8 cellular contexts compared by ENCODE assay signal in the genomic region with DNA sequence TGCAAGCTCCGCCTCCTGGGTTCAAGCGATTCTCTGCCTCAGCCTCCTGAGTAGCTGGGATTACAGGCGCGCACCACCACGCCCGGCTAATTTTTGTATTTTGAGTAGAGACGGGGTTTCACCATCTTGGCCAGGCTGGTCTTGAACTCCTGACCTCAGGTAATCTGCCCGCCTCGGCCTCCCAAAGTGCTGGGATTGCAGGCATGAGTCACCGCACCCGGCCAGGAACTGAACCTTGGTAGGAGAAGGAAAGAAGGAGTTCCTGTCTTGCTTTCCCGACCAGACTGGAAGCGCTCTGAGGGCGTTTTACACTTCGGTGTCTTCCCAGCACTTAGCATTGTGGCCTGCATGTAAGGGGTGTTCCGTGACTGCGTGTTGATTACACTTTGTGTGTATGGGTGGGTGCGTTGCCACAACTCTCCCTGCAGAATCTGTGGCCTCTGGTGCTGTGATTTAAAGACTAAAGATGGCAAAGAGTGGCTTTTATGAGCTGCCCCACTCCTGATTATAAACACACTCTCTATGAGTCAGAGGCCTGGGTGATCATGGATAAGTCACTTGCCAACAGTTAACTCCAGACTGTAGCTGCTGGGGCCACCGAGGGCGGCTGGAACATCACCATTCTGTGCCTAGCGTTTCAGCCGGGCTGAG. TPM values are rescaled to one million over a fixed set of nuclear protein-coding genes. Genes with fewer than 3 reads are reported as not detected.
DNase-seq lines count a peak whose midpoint lies in the region; ATAC-seq, FAIRE-seq and TF ChIP-seq lines count a peak whose summit lies in the region.
"Not testable (repeated sequence)": the region's sequence is repeated elsewhere in the genome, so short reads cannot be mapped to it uniquely, and the experiment has no call there.

No MANE protein-coding gene starts in this region.

- not testable (repeated sequence) for ATAC-seq in activated CD4-positive, alpha-beta T cell treated with anti-CD3 and anti-CD28 coated beads for 36 hours

- not testable (repeated sequence) for H3K9me3 ChIP-seq in GM23248 (ENCODE audit: low read depth); PC-9 (ENCODE audit: insufficient read depth, low read depth); osteoblast (ENCODE audit: low read depth, low read length)

- peak overlapping the region; percentile 86 for H3K27ac Mint-ChIP-seq in activated CD4-positive, alpha-beta T cell treated with anti-CD3 and anti-CD28 coated beads for 36 hours
- H3K27ac Mint-ChIP-seq in endothelial cell (ENCODE audit: unreplicated experiment) = peak overlapping the region; percentile 77

- TF ChIP-seq CTCF in PC-9 (conservative IDR thresholded peaks at IDR 0.05); endothelial cell (IDR thresholded peaks at IDR 0.05; ENCODE audit: unreplicated experiment); osteoblast (IDR thresholded peaks at IDR 0.05; ENCODE audit: extremely low read depth, low read depth, low read length): not testable (repeated sequence)

- not testable (repeated sequence) for H3K9ac ChIP-seq in GM23248

- H3K9me2 ChIP-seq in GM23248 (ENCODE audit: insufficient read depth); PC-9 (ENCODE audit: insufficient read depth): not testable (repeated sequence)

- intact Hi-C loops in PC-9 (cut with micrococcal nuclease; ENCODE audit: unreplicated experiment); activated CD4-positive, alpha-beta T cell treated with anti-CD3 and anti-CD28 coated beads for 36 hours (cut with DNase I, micrococcal nuclease): not testable (repeated sequence)

- DNase-seq in AG20443 (ENCODE audit: low spot score) = peak; percentile 70
- peak; percentile 89 for DNase-seq in GM23248
- DNase-seq in PC-9; activated CD4-positive, alpha-beta T cell treated with anti-CD3 and anti-CD28 coated beads for 36 hours; endothelial cell (ENCODE audit: low spot score); urothelium cell line (ENCODE audit: low spot score): not testable (repeated sequence)
- peak; percentile 39 for DNase-seq in iris pigment epithelial cell (ENCODE audit: low read depth)
- DNase-seq in osteoblast (ENCODE audit: insufficient read length, low spot score, missing footprints) = peak; percentile 99

- not testable (repeated sequence) for H2AFZ ChIP-seq in GM23248; PC-9; osteoblast (ENCODE audit: low read length)

- peak overlapping the region; percentile 37 for H3K4me2 ChIP-seq in GM23248 (ENCODE audit: unreplicated experiment)
- not testable (repeated sequence) for H3K4me2 ChIP-seq in PC-9; osteoblast (ENCODE audit: insufficient read depth, low read length)

- H3K27ac ChIP-seq in GM23248 (peak overlapping the region; percentile 29), PC-9 (peak overlapping the region; percentile 36), osteoblast (ENCODE audit: low read depth, low read length) (peak overlapping the region; percentile 10)

- not testable (repeated sequence) for H3K4me3 Mint-ChIP-seq in activated CD4-positive, alpha-beta T cell treated with anti-CD3 and anti-CD28 coated beads for 36 hours; endothelial cell (ENCODE audit: unreplicated experiment)

- POLR2A ChIA-PET in PC-9 (lab: Charles Lee; ENCODE audit: unreplicated experiment); activated CD4-positive, alpha-beta T cell treated with anti-CD3 and anti-CD28 coated beads for 36 hours (lab: Charles Lee): not testable (repeated sequence)

- H3K4me1 Mint-ChIP-seq in activated CD4-positive, alpha-beta T cell treated with anti-CD3 and anti-CD28 coated beads for 36 hours = peaks cover 61% of the 10 kb centered on the region
- peaks cover 61% of the 10 kb centered on the region for H3K4me1 Mint-ChIP-seq in endothelial cell (ENCODE audit: unreplicated experiment)

- not testable (repeated sequence) for H3K27me3 ChIP-seq in GM23248 (replicated peaks; ENCODE audit: insufficient read depth); PC-9 (ENCODE audit: insufficient read depth, low read depth); osteoblast (ENCODE audit: insufficient read depth, low read length)

- peaks cover 38% of the 10 kb centered on the region for H3K36me3 Mint-ChIP-seq in activated CD4-positive, alpha-beta T cell treated with anti-CD3 and anti-CD28 coated beads for 36 hours (ENCODE audit: low read depth)
- H3K36me3 Mint-ChIP-seq in endothelial cell (ENCODE audit: low read depth, unreplicated experiment) = peaks cover 29% of the 10 kb centered on the region

- not testable (repeated sequence) for H3K9me3 Mint-ChIP-seq in activated CD4-positive, alpha-beta T cell treated with anti-CD3 and anti-CD28 coated beads for 36 hours (ENCODE audit: low read depth); endothelial cell (ENCODE audit: unreplicated experiment)

- H3K4me3 ChIP-seq in GM23248; PC-9; osteoblast (ENCODE audit: insufficient read depth, low read length): not testable (repeated sequence)

- CTCF ChIA-PET in PC-9 (lab: Charles Lee) = interaction anchor here (1.3 kb wide), 1 partner anchor 45 kb away, joined by 5 read pairs; no protein-coding TSS in a partner anchor
- CTCF ChIA-PET in activated CD4-positive, alpha-beta T cell treated with anti-CD3 and anti-CD28 coated beads for 36 hours (lab: Charles Lee) = interaction anchor here (1.2 to 1.4 kb wide), 2 partner anchors 70 to 97 kb away, joined by 3 read pairs; no protein-coding TSS in a partner anchor

- not testable (repeated sequence) for BruUV-seq in PC-9 (replicated peaks; lab: Mats Ljungman, UMichigan)

- H4K20me1 ChIP-seq in GM23248 (ENCODE audit: insufficient read depth); osteoblast (ENCODE audit: insufficient read depth, low read length): not testable (repeated sequence)
- peaks cover 14% of the 10 kb centered on the region; the same call in 1 of the 2 replicates for H4K20me1 ChIP-seq in PC-9 (ENCODE audit: insufficient read depth)

- H3K79me2 ChIP-seq in GM23248 (ENCODE audit: insufficient read depth) = not testable (repeated sequence)
- peaks cover 70% of the 10 kb centered on the region for H3K79me2 ChIP-seq in PC-9 (ENCODE audit: low read depth)
- H3K79me2 ChIP-seq in osteoblast (ENCODE audit: insufficient read depth, low read length) = peaks cover 53% of the 10 kb centered on the region

- H3K4me1 ChIP-seq in GM23248 (ENCODE audit: insufficient read depth) (peaks cover 45% of the 10 kb centered on the region), PC-9 (replicated peaks; ENCODE audit: insufficient read depth) (peaks cover 64% of the 10 kb centered on the region), osteoblast (ENCODE audit: insufficient read depth, low read length) (peaks cover 49% of the 10 kb centered on the region)

- peak; percentile 48 for FAIRE-seq in urothelium cell line (lab: Jason Lieb, UNC)

- H3F3A ChIP-seq in GM23248 (ENCODE audit: insufficient read depth) (peaks cover 36% of the 10 kb centered on the region), PC-9 (ENCODE audit: insufficient read depth, low read depth) (peaks cover 60% of the 10 kb centered on the region)

- not testable (repeated sequence) for H3K36me3 ChIP-seq in GM23248 (ENCODE audit: low read depth); PC-9 (ENCODE audit: low read depth); osteoblast (ENCODE audit: insufficient read depth, low read length)

- in situ Hi-C loops in GM23248 (cut with MboI) = not testable (repeated sequence)

- 45 to 46% methylated on average over 22 of the region's 22 CpGs for WGBS in GM23248 (ENCODE audit: low coverage in 1 of 2, low lambda C conversion rate in 2 of 2, missing lambda C conversion rate in 2 of 2), 2 experiments

- not testable (repeated sequence) for H3K27me3 Mint-ChIP-seq in activated CD4-positive, alpha-beta T cell treated with anti-CD3 and anti-CD28 coated beads for 36 hours
- H3K27me3 Mint-ChIP-seq in endothelial cell (ENCODE audit: unreplicated experiment) = peaks cover 11% of the 10 kb centered on the region

RNA-seq across cellular contexts. Expression of a gene that starts 46.0 kb away (rescaled TPM):
- 106 and 114 TPM in 2 replicates for total RNA-seq in GM23248 (2014; rRNA removed; shearing (Covaris generic))
- polyA plus RNA-seq in GM23248 (2016; fragmentation: Nextera tagmentation; extraction: Ambion mirVana) = 58.3 and 61.5 TPM in 2 replicates
- total RNA-seq in PC-9 (2021) (39.9 and 40.5 TPM in 2 replicates), endothelial cell (ENCODE audit: unreplicated experiment) (12.1 TPM), osteoblast (106 and 109 TPM in 2 replicates)
- total RNA-seq in activated CD4-positive, alpha-beta T cell treated with anti-CD3 and anti-CD28 coated beads for 36 hours = 100 to 1,000 TPM; 158 to 170 TPM
